ENCODE assay signal across 15 cellular contexts in genomic region chr14:74979029-74979428, GRCh38. TPM values are rescaled to one million over a fixed set of nuclear protein-coding genes. Genes with fewer than 3 reads are reported as not detected.
A peak's percentile ranks its signal among the peaks of the same experiment; 100 is the strongest.
DNase-seq lines count a peak whose midpoint lies in the region; TF ChIP-seq lines count a peak whose summit lies in the region.
"Had no signal": no experiment of that assay in that cellular context is flagged by ENCODE, and none has a peak within 500 bp of the region (broad histone marks: within the 10 kb centered on the region; RNA-seq: fewer than 3 reads in every experiment).

No MANE protein-coding gene starts in this region.

- intact Hi-C loops in esophagus squamous epithelium (cut with DNase I), result no loop called here

- no peaks in the 10 kb centered on the region for H3K4me1 Mint-ChIP-seq in T-helper 1 cell treated with Interleukin-12 subunit alpha and Interleukin-12 subunit beta and Interleukin-4 antibody, amounts not matched to agents 30 μg/mL and 1 μg/mL, for 36 hours (ENCODE audit: low read depth)
- H3K4me1 Mint-ChIP-seq in chondrocyte (ENCODE audit: low read depth) (peaks cover 63% of the 10 kb centered on the region), mesothelial cell of epicardium (peaks cover 63% of the 10 kb centered on the region), type B pancreatic cell (ENCODE audit: unreplicated experiment) (peaks cover 51% of the 10 kb centered on the region)

- peaks cover 3% of the 10 kb centered on the region for H3K27me3 Mint-ChIP-seq in T-helper 1 cell treated with Interleukin-12 subunit alpha and Interleukin-12 subunit beta and Interleukin-4 antibody, amounts not matched to agents 30 μg/mL and 1 μg/mL, for 36 hours (ENCODE audit: low read depth)
- H3K27me3 Mint-ChIP-seq in chondrocyte (ENCODE audit: low read depth) (no peaks in the 10 kb centered on the region), mesothelial cell of epicardium (ENCODE audit: low read depth) (no peaks in the 10 kb centered on the region), type B pancreatic cell (peaks cover 18% of the 10 kb centered on the region)

- H3K9me3 Mint-ChIP-seq in T-helper 1 cell treated with Interleukin-12 subunit alpha and Interleukin-12 subunit beta and Interleukin-4 antibody, amounts not matched to agents 30 μg/mL and 1 μg/mL, for 36 hours, result no peaks in the 10 kb centered on the region
- H3K9me3 Mint-ChIP-seq in chondrocyte (ENCODE audit: low read depth) (no peaks in the 10 kb centered on the region), mesothelial cell of epicardium (no peaks in the 10 kb centered on the region), type B pancreatic cell (no peaks in the 10 kb centered on the region)
- H3K9me3 Mint-ChIP-seq: activated T-helper 1 cell treated with anti-CD3 and anti-CD28 coated beads, Interleukin-12 subunit alpha, Interleukin-12 subunit beta, Interleukin-2, Interleukin-4 antibody, amounts not matched to agents 30 ng/mL and 10 ng/mL and 1 ng/mL, durations not matched to agents 14 hours and 24 hours and 36 hours; H9 had no signal

- 42 to 62% methylated on average over 3 to 4 of the region's 4 CpGs for WGBS in esophagus squamous epithelium, 2 donors

- H3K4me3 Mint-ChIP-seq in T-helper 1 cell treated with Interleukin-12 subunit alpha and Interleukin-12 subunit beta and Interleukin-4 antibody, amounts not matched to agents 30 μg/mL and 1 μg/mL, for 36 hours, result no peak overlapping the region
- H3K4me3 Mint-ChIP-seq in chondrocyte (ENCODE audit: unreplicated experiment), result no peak overlapping the region
- no peak overlapping the region for H3K4me3 Mint-ChIP-seq in mesothelial cell of epicardium
- H3K4me3 Mint-ChIP-seq in type B pancreatic cell, result no peak overlapping the region
- H3K4me3 Mint-ChIP-seq: activated T-helper 1 cell treated with anti-CD3 and anti-CD28 coated beads, Interleukin-12 subunit alpha, Interleukin-12 subunit beta, Interleukin-2, Interleukin-4 antibody, amounts not matched to agents 30 ng/mL and 10 ng/mL and 1 ng/mL, durations not matched to agents 14 hours and 24 hours and 36 hours had no signal

- H3K27ac ChIP-seq in esophagus squamous epithelium, result peak overlapping the region in 2 of 4 donors; percentile 60 to 63
- H3K27ac ChIP-seq: KMS-11, left lung had no signal

- peak overlapping the region; percentile 55 for H3K27ac Mint-ChIP-seq in T-helper 1 cell treated with Interleukin-12 subunit alpha and Interleukin-12 subunit beta and Interleukin-4 antibody, amounts not matched to agents 30 μg/mL and 1 μg/mL, for 36 hours
- H3K27ac Mint-ChIP-seq in chondrocyte (ENCODE audit: unreplicated experiment) (peak overlapping the region; percentile 33), mesothelial cell of epicardium (peak overlapping the region; percentile 69), type B pancreatic cell (peak overlapping the region; percentile 78)
- H3K27ac Mint-ChIP-seq: activated T-helper 1 cell treated with anti-CD3 and anti-CD28 coated beads, Interleukin-12 subunit alpha, Interleukin-12 subunit beta, Interleukin-2, Interleukin-4 antibody, amounts not matched to agents 30 ng/mL and 10 ng/mL and 1 ng/mL, durations not matched to agents 14 hours and 24 hours and 36 hours had no signal

- no peak for DNase-seq in T-helper 1 cell
- DNase-seq in chondrocyte (ENCODE audit: low spot score), result no peak
- DNase-seq in mesothelial cell of epicardium (ENCODE audit: low spot score in 2 of 2, unreplicated experiment in 2 of 2), result no peak
- no peak for DNase-seq in type B pancreatic cell (ENCODE audit: extremely low spot score, unreplicated experiment)
- no peak for DNase-seq in germinal center (ENCODE audit: low spot score)
- DNase-seq in esophagus squamous epithelium (lab: John Stamatoyannopoulos, UW), result no peak
- no peak for DNase-seq in DMS153 treated with DMSO at 0.1 percent for 48 hours (lab: John Stamatoyannopoulos, UW; ENCODE audit: unreplicated experiment)
- DNase-seq: caudate nucleus; effector CD4-positive, alpha-beta T cell; left lung; upper lobe of left lung had no signal

- TF ChIP-seq POLR2A in esophagus squamous epithelium (IDR thresholded peaks at IDR 0.05), result no peak

- no peaks in the 10 kb centered on the region for H3K36me3 Mint-ChIP-seq in T-helper 1 cell treated with Interleukin-12 subunit alpha and Interleukin-12 subunit beta and Interleukin-4 antibody, amounts not matched to agents 30 μg/mL and 1 μg/mL, for 36 hours (ENCODE audit: low read depth)
- H3K36me3 Mint-ChIP-seq in chondrocyte (ENCODE audit: low read depth) (no peaks in the 10 kb centered on the region), mesothelial cell of epicardium (no peaks in the 10 kb centered on the region), type B pancreatic cell (no peaks in the 10 kb centered on the region)

- no peaks in the 10 kb centered on the region for H3K27me3 ChIP-seq in esophagus squamous epithelium
- H3K27me3 ChIP-seq: left lung, upper lobe of left lung had no signal

- no peaks in the 10 kb centered on the region for H3K9me3 ChIP-seq in esophagus squamous epithelium
- H3K9me3 ChIP-seq: left lung, upper lobe of left lung had no signal

- no peak for TF ChIP-seq CTCF in chondrocyte (IDR thresholded peaks at IDR 0.05)
- no peak for TF ChIP-seq CTCF in mesothelial cell of epicardium (IDR thresholded peaks at IDR 0.05; ENCODE audit: unreplicated experiment)
- TF ChIP-seq CTCF in type B pancreatic cell (conservative IDR thresholded peaks at IDR 0.05), result no peak
- TF ChIP-seq CTCF in esophagus squamous epithelium (IDR thresholded peaks at IDR 0.05), result no peak

- no peak overlapping the region for H3K4me3 ChIP-seq in esophagus squamous epithelium
- H3K4me3 ChIP-seq: left lung, upper lobe of left lung had no signal

- H3K4me1 ChIP-seq in esophagus squamous epithelium, result peaks cover 3 to 99% (median 56%) of the 10 kb centered on the region in 3 donors

- H3K36me3 ChIP-seq in esophagus squamous epithelium, result no peaks in the 10 kb centered on the region
- H3K36me3 ChIP-seq: left lung, upper lobe of left lung had no signal

RNA-seq across cellular contexts. Expression of gene PGF, which starts 23.6 kb away (rescaled TPM):
- 2.0 to 3.2 TPM (median 2.3 TPM) in 3 replicates for total RNA-seq in chondrocyte
- 8.4 to 9.6 TPM (median 8.6 TPM) in 3 replicates for total RNA-seq in mesothelial cell of epicardium
- total RNA-seq in type B pancreatic cell (ENCODE audit: low replicate concordance), result 8.4 and 16.8 TPM in 2 replicates
- total RNA-seq in esophagus squamous epithelium, result 10 to 100 TPM in 1 of 4 donors, 1 to 10 TPM in 3; 1.6 to 42.3 (median 6.2) TPM

RNA-seq across cellular contexts. Expression of gene EIF2B2, which starts 23.7 kb away (rescaled TPM):
- total RNA-seq in chondrocyte (35.7 to 38.4 TPM (median 37.1 TPM) in 3 replicates), mesothelial cell of epicardium (31.0 to 34.7 TPM (median 33.9 TPM) in 3 replicates), type B pancreatic cell (ENCODE audit: low replicate concordance) (36.5 and 45.0 TPM in 2 replicates), esophagus squamous epithelium (10 to 100 TPM; 27.8 to 41.0 (median 39.0) TPM)

RNA-seq across cellular contexts. Expression of gene RPS6KL1, which starts 56.0 kb away (rescaled TPM):
- total RNA-seq in chondrocyte, result 0.82 to 6.5 TPM (median 5.8 TPM) in 3 replicates
- 0.13 to 1.1 TPM (median 0.70 TPM) in 3 replicates for total RNA-seq in mesothelial cell of epicardium
- 5.3 and 7.5 TPM in 2 replicates for total RNA-seq in type B pancreatic cell (ENCODE audit: low replicate concordance)
- total RNA-seq in esophagus squamous epithelium, result 1 to 10 TPM in 3 of 4 donors, under 1 TPM in 1; 0.83 to 1.7 (median 1.3) TPM
